In genomic region chr6:161192636-161193411, GRCh38 we compare ENCODE assay signal across 23 cellular contexts.
"Had no signal": no experiment of that assay in that cellular context is flagged by ENCODE, and none has a peak within 500 bp of the region (broad histone marks: within the 10 kb centered on the region; RNA-seq: fewer than 3 reads in every experiment).

No MANE protein-coding gene starts in this region.

- H3K27ac Mint-ChIP-seq: naive thymus-derived CD8-positive, alpha-beta T cell; nephron progenitor cell; stimulated activated memory B cell treated with anti-CD40 and anti-IgM and Interleukin-4, amounts not matched to agents 10 μg/mL and 1 μg/mL and 100 μg/mL, for 72 hours; type B pancreatic cell had no signal

- H3K27ac ChIP-seq: coronary artery, lower lobe of right lung, prostate gland, right atrium auricular region, sigmoid colon, spleen, testis, tibial artery had no signal

- H3K27me3 Mint-ChIP-seq: effector memory CD8-positive, alpha-beta T cell; naive thymus-derived CD8-positive, alpha-beta T cell; stimulated activated memory B cell treated with anti-CD40 and anti-IgM and Interleukin-4, amounts not matched to agents 10 μg/mL and 1 μg/mL and 100 μg/mL, for 72 hours; type B pancreatic cell had no signal

- H3K4me3 ChIP-seq: coronary artery, lower lobe of right lung, prostate gland, right atrium auricular region, sigmoid colon, spleen, testis, tibial artery had no signal

- H3K4me1 Mint-ChIP-seq: nephron progenitor cell; stimulated activated memory B cell treated with anti-CD40 and anti-IgM and Interleukin-4, amounts not matched to agents 10 μg/mL and 1 μg/mL and 100 μg/mL, for 72 hours had no signal

- H3K36me3 ChIP-seq: lower lobe of right lung, prostate gland, right atrium auricular region, sigmoid colon, spleen, tibial artery had no signal

- FAIRE-seq: frontal cortex had no signal

- H3K4me3 Mint-ChIP-seq: effector memory CD8-positive, alpha-beta T cell; immature natural killer cell; naive thymus-derived CD8-positive, alpha-beta T cell; nephron progenitor cell; stimulated activated memory B cell treated with anti-CD40 and anti-IgM and Interleukin-4, amounts not matched to agents 10 μg/mL and 1 μg/mL and 100 μg/mL, for 72 hours; type B pancreatic cell had no signal

- H3K9me3 ChIP-seq: lower lobe of right lung, prostate gland, sigmoid colon, testis had no signal

- DNase-seq: dermis blood vessel endothelial cell; effector memory CD8-positive, alpha-beta T cell; hypothalamus; immature natural killer cell; islet precursor cell; left ventricle myocardium superior; lower lobe of right lung; naive thymus-derived CD8-positive, alpha-beta T cell; nephron progenitor cell; nucleus accumbens; sigmoid colon; spleen; stimulated activated CD4-positive, alpha-beta T cell treated with anti-CD3 and anti-CD28 coated beads, Interleukin-4, amount 100 ng/mL, for 4 hours; stimulated activated naive CD8-positive, alpha-beta T cell treated with anti-CD3 and anti-CD28 coated beads, Interleukin-15, Interleukin-2, amounts not matched to agents 100 U/mL and 50 U/mL, for 24 hours; substantia nigra; testis; tibial artery had no signal

- H3K4me1 ChIP-seq: lower lobe of right lung, prostate gland, right atrium auricular region, sigmoid colon, testis, tibial artery had no signal
